ENCODE assay signal across 24 cellular contexts in genomic region chr2:30899655-30900054, GRCh38.
"Had no signal": no experiment of that assay in that cellular context is flagged by ENCODE, and none has a peak within 500 bp of the region (broad histone marks: within the 10 kb centered on the region; RNA-seq: fewer than 3 reads in every experiment).

No MANE protein-coding gene starts in this region.

- H3K27ac Mint-ChIP-seq: effector memory CD8-positive, alpha-beta T cell; naive thymus-derived CD4-positive, alpha-beta T cell; nephron; neural progenitor cell; stimulated activated naive CD8-positive, alpha-beta T cell treated with anti-CD3 and anti-CD28 coated beads, Interleukin-15, amount 100 ng/mL, for 72 hours had no signal

- H3K36me3 ChIP-seq: gastroesophageal sphincter, heart right ventricle, left lung, neural progenitor cell, suprapubic skin, transverse colon, vagina had no signal

- H3K4me3 ChIP-seq: gastroesophageal sphincter, heart right ventricle, left lung, neural progenitor cell, psoas muscle, suprapubic skin, transverse colon, vagina had no signal

- DNase-seq: cortex of kidney; effector memory CD8-positive, alpha-beta T cell; heart right ventricle; hippocampal formation; left cardiac atrium; left lung; mesenchymal stem cell; midbrain; naive thymus-derived CD4-positive, alpha-beta T cell; psoas muscle; right cardiac atrium; small intestine; stimulated activated CD4-positive, alpha-beta T cell treated with anti-CD3 and anti-CD28 coated beads, Interleukin-15, amount 100 ng/mL, for 24 hours; stimulated activated CD4-positive, alpha-beta T cell treated with anti-CD3 and anti-CD28 coated beads, Interleukin-4, amount 100 ng/mL, for 1 hour; stimulated activated CD8-positive, alpha-beta memory T cell treated with anti-CD3 and anti-CD28 coated beads, Interleukin-4, amount 100 ng/mL, for 48 hours; stimulated activated naive CD4-positive, alpha-beta T cell; stimulated activated naive CD8-positive, alpha-beta T cell treated with anti-CD3 and anti-CD28 coated beads, Interleukin-15, amount 100 ng/mL, for 72 hours; transverse colon had no signal

- H3K4me2 ChIP-seq: neural progenitor cell had no signal

- H3K9ac ChIP-seq: neural progenitor cell had no signal

- H3K27me3 ChIP-seq: left lung, neural progenitor cell, transverse colon, vagina had no signal

- FAIRE-seq: islet of Langerhans, small intestine had no signal

- H3K9me3 ChIP-seq: left lung, psoas muscle, suprapubic skin, transverse colon, vagina had no signal

- H2AFZ ChIP-seq: neural progenitor cell had no signal

- H3K36me3 Mint-ChIP-seq: naive thymus-derived CD4-positive, alpha-beta T cell; neural progenitor cell had no signal

- H3K4me3 Mint-ChIP-seq: effector memory CD8-positive, alpha-beta T cell; naive thymus-derived CD4-positive, alpha-beta T cell; nephron; neural progenitor cell; stimulated activated naive CD8-positive, alpha-beta T cell treated with anti-CD3 and anti-CD28 coated beads, Interleukin-15, amount 100 ng/mL, for 72 hours had no signal

- ATAC-seq: effector memory CD8-positive, alpha-beta T cell; gastroesophageal sphincter; heart right ventricle; left cardiac atrium; left lung; naive thymus-derived CD4-positive, alpha-beta T cell; psoas muscle; right cardiac atrium; stimulated activated naive CD8-positive, alpha-beta T cell treated with anti-CD3 and anti-CD28 coated beads, Interleukin-15, amount 100 ng/mL, for 72 hours had no signal

- H3K4me1 Mint-ChIP-seq: naive thymus-derived CD4-positive, alpha-beta T cell; nephron; neural progenitor cell; stimulated activated naive CD8-positive, alpha-beta T cell treated with anti-CD3 and anti-CD28 coated beads, Interleukin-15, amount 100 ng/mL, for 72 hours had no signal

- H3K9me3 Mint-ChIP-seq: effector memory CD8-positive, alpha-beta T cell; neural progenitor cell had no signal

- H3K4me1 ChIP-seq: gastroesophageal sphincter, left lung, psoas muscle, suprapubic skin, transverse colon, vagina had no signal

- H3K27ac ChIP-seq: gastroesophageal sphincter, heart right ventricle, left lung, neural progenitor cell, psoas muscle, suprapubic skin, transverse colon, vagina had no signal
